In the genomic region with DNA sequence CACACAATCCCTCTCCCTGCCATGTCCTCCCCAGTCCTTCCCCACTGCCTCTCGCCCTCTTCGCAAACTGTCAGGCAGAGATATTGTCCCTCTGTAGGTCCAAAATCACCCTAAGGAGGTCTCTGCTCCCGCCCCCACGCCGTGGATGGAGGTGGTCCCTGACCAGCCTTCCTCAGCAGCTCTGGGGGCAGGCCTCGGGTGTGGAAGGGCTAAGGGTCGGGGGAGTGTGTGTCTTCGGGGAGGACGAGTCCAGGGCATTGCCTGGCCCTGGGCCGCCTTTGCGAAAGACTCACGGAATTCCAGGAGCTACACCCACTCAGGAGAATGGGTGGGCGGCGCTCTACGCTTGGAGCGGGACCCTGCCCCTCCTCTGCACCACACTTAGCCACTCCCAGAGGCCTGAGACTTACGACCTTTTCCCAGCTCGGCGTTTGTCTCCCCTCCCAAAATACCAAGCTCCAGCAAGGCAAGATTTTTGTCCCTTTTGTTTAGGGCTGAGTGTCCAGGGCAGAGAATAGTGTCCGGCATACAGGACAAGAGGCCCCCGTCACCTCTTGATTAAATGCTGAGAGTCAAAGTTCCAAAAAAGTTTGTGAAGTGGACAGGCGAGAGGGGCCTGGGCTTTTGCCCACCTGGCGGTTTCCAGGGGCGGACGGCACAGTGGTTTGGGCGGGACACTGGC, we compare ENCODE assay signal across 8 cellular contexts. TPM values are rescaled to one million over a fixed set of nuclear protein-coding genes. Genes with fewer than 3 reads are reported as not detected.
A peak's percentile ranks its signal among the peaks of the same experiment; 100 is the strongest.
DNase-seq lines count a peak whose midpoint lies in the region; ATAC-seq, FAIRE-seq and TF ChIP-seq lines count a peak whose summit lies in the region.

No MANE protein-coding gene starts in this region.

- H3K27ac Mint-ChIP-seq in stimulated activated memory B cell treated with anti-CD40 and anti-IgM and Interleukin-4, amounts not matched to agents 10 μg/mL and 1 μg/mL and 100 μg/mL, for 72 hours, result peak overlapping the region; percentile 54

- H3K4me3 ChIP-seq in astrocyte of the spinal cord (ENCODE audit: low read depth, low read length) (peak overlapping the region; percentile 70), kidney (ENCODE audit: low read length in 2 of 2) (peak overlapping the region; percentile 64 to 66)

- intact Hi-C loops in kidney (cut with DNase I), result no loop called here

- peak overlapping the region in 1 of 2 donors; percentile 5 for H3K27ac ChIP-seq in kidney (ENCODE audit: low read depth in 2 of 2, low read length in 2 of 2)

- no peak for ATAC-seq in stimulated activated memory B cell treated with anti-CD40 and anti-IgM and Interleukin-4, amounts not matched to agents 10 μg/mL and 1 μg/mL and 100 μg/mL, for 72 hours
- ATAC-seq in GM21717 (IDR thresholded peaks at IDR 0.05; ENCODE audit: unreplicated experiment) (no peak), HG02678 (IDR thresholded peaks at IDR 0.05; ENCODE audit: unreplicated experiment) (no peak)

- peak overlapping the region; percentile 32 to 77 for H3K9ac ChIP-seq in kidney (ENCODE audit: low read length in 2 of 2)

- no peaks in the 10 kb centered on the region for H3K9me3 Mint-ChIP-seq in stimulated activated memory B cell treated with anti-CD40 and anti-IgM and Interleukin-4, amounts not matched to agents 10 μg/mL and 1 μg/mL and 100 μg/mL, for 72 hours

- no peaks in the 10 kb centered on the region for H3K36me3 Mint-ChIP-seq in stimulated activated memory B cell treated with anti-CD40 and anti-IgM and Interleukin-4, amounts not matched to agents 10 μg/mL and 1 μg/mL and 100 μg/mL, for 72 hours

- H3K4me1 ChIP-seq in kidney (ENCODE audit: control insufficient read depth in 1 of 2, insufficient read depth in 1 of 2, low read depth in 1 of 2, low read length in 2 of 2), result peaks cover 3% of the 10 kb centered on the region in 2 donors

- peaks cover 45% of the 10 kb centered on the region for H3K27me3 Mint-ChIP-seq in stimulated activated memory B cell treated with anti-CD40 and anti-IgM and Interleukin-4, amounts not matched to agents 10 μg/mL and 1 μg/mL and 100 μg/mL, for 72 hours

- DNase-seq in CD1c-positive myeloid dendritic cell (ENCODE audit: extremely low spot score) (peak; percentile 9), Kasumi-1 (lab: John Stamatoyannopoulos, UW) (peak; percentile 52 to 61), astrocyte of the spinal cord (ENCODE audit: low read depth, low spot score) (no peak), kidney (peak; percentile 81), cerebellar cortex (ENCODE audit: low spot score) (no peak)

- no peaks in the 10 kb centered on the region for H3K9me3 ChIP-seq in kidney (ENCODE audit: control insufficient read depth in 1 of 2, low read length in 2 of 2)

- H3K4me1 Mint-ChIP-seq in stimulated activated memory B cell treated with anti-CD40 and anti-IgM and Interleukin-4, amounts not matched to agents 10 μg/mL and 1 μg/mL and 100 μg/mL, for 72 hours, result peaks cover 14% of the 10 kb centered on the region

- H3K4me3 Mint-ChIP-seq in stimulated activated memory B cell treated with anti-CD40 and anti-IgM and Interleukin-4, amounts not matched to agents 10 μg/mL and 1 μg/mL and 100 μg/mL, for 72 hours, result peak overlapping the region; percentile 67

- no peak for TF ChIP-seq CTCF in astrocyte of the spinal cord (IDR thresholded peaks at IDR 0.05; ENCODE audit: low read depth, low read length)
- TF ChIP-seq CTCF in kidney (IDR thresholded peaks at IDR 0.05; ENCODE audit: borderline replicate concordance, extremely low read depth, insufficient read depth), result no peak

- H3K36me3 ChIP-seq in kidney (ENCODE audit: control insufficient read depth in 1 of 2, insufficient read depth in 2 of 2, low read length in 2 of 2), result no peaks in the 10 kb centered on the region

- FAIRE-seq in kidney (lab: Jason Lieb, UNC), result no peak

- in situ Hi-C loops in astrocyte of the spinal cord (cut with HindIII; ENCODE audit: low sequenced_read_pairs), result no loop called here

RNA-seq across cellular contexts. Expression of a gene that starts 0.9 kb away (rescaled TPM):
- 40.3 TPM for total RNA-seq in kidney
- polyA plus RNA-seq in kidney (ENCODE audit: insufficient read depth, low read depth, low replicate concordance), result 12.3 TPM

Comparison
In these comparisons a context has a peak if more than half of its experiments do, and no peak if none do; other contexts are left out.
1. DNase-seq: peak in CD1c-positive myeloid dendritic cell (single experiment), Kasumi-1 (2 of 2) and kidney (single experiment); none in astrocyte of the spinal cord (single experiment) and cerebellar cortex (single experiment).